23 cellular contexts compared by ENCODE assay signal in genomic region chr20:42308980-42309524, GRCh38.
A peak's percentile ranks its signal among the peaks of the same experiment; 100 is the strongest.
DNase-seq lines count a peak whose midpoint lies in the region; ATAC-seq lines count a peak whose summit lies in the region.
"Had no signal": no experiment of that assay in that cellular context is flagged by ENCODE, and none has a peak within 500 bp of the region (broad histone marks: within the 10 kb centered on the region; RNA-seq: fewer than 3 reads in every experiment).

No MANE protein-coding gene starts in this region.

- no peak overlapping the region for H3K9ac ChIP-seq in NT2/D1 (ENCODE audit: insufficient read length, low read depth)
- H3K9ac ChIP-seq: BLaER1 treated with 17β-estradiol and CSF1 and Interleukin-3, amounts not matched to agents 10 nM and 100 nM had no signal

- no peaks in the 10 kb centered on the region for H3K36me3 ChIP-seq in NT2/D1 (ENCODE audit: insufficient read depth, insufficient read length, low read length)
- H3K36me3 ChIP-seq: BLaER1 treated with 17β-estradiol and CSF1 and Interleukin-3, amounts not matched to agents 10 nM and 100 nM; pancreas had no signal

- no peak overlapping the region for H3K4me3 ChIP-seq in NT2/D1 (ENCODE audit: insufficient read length, low read depth)
- H3K4me3 ChIP-seq: BLaER1 treated with 17β-estradiol and CSF1 and Interleukin-3, amounts not matched to agents 10 nM and 100 nM; pancreas; PC-9 had no signal

- no peak for ATAC-seq in GM19023 (IDR thresholded peaks at IDR 0.05; ENCODE audit: unreplicated experiment)
- ATAC-seq: foreskin keratinocyte; left ventricle myocardium superior; natural killer cell treated with Interleukin-12 subunit alpha and Interleukin-12 subunit beta and Interleukin-15 and Interleukin-18, amount 100 ng/mL, for 72 hours; pancreas; sciatic nerve had no signal

- no peaks in the 10 kb centered on the region for H3K4me1 ChIP-seq in NT2/D1 (ENCODE audit: insufficient read depth, insufficient read length)
- H3K4me1 ChIP-seq: foreskin keratinocyte, pancreas had no signal

- H3K27me3 ChIP-seq in NT2/D1 (ENCODE audit: insufficient read depth, insufficient read length), result no peaks in the 10 kb centered on the region
- H3K27me3 ChIP-seq: foreskin keratinocyte had no signal

- no peaks in the 10 kb centered on the region for H3K9me3 ChIP-seq in NT2/D1 (ENCODE audit: insufficient read depth, low read length)
- H3K9me3 ChIP-seq: BLaER1 treated with 17β-estradiol and CSF1 and Interleukin-3, amounts not matched to agents 10 nM and 100 nM; pancreas had no signal

- DNase-seq in NCI-H2107 treated with DMSO at 0.1 percent for 48 hours (lab: John Stamatoyannopoulos, UW; ENCODE audit: unreplicated experiment) (peak; percentile 4), NCI-H2107 (lab: John Stamatoyannopoulos, UW) (no peak), NCI-H1436 treated with DMSO at 0.1 percent for 48 hours (lab: John Stamatoyannopoulos, UW) (peak; percentile 32), NT2/D1 (ENCODE audit: low read depth, low spot score) (peak; percentile 76), HK-2 (ENCODE audit: unreplicated experiment) (no peak), LoVo (ENCODE audit: low spot score) (no peak), AG08396 (ENCODE audit: low spot score) (no peak)
- DNase-seq: activated CD4-positive, alpha-beta memory T cell treated with anti-CD3 and anti-CD28 coated beads, Interleukin-2, amount 10 ng/mL, durations not matched to agents 7 days and 5 days; activated CD4-positive, CD25-positive, alpha-beta regulatory T cell; activated gamma-delta T cell treated with Interleukin-2 at 50 U/mL for 16 hours; activated T-cell treated with anti-CD3 and anti-CD28 coated beads, Interleukin-2, amount 50 U/mL, for 1 hour; effector CD8-positive, alpha-beta T cell; foreskin keratinocyte; H9; left ventricle myocardium superior; MM.1S; pancreas; PC-9; SHP77 had no signal

Comparison
In these comparisons a context has a peak if more than half of its experiments do, and no peak if none do; other contexts are left out.
1. DNase-seq: peak in NCI-H2107 treated with DMSO at 0.1 percent for 48 hours (single experiment), NCI-H1436 treated with DMSO at 0.1 percent for 48 hours (single experiment) and NT2/D1 (single experiment); none in NCI-H2107 (single experiment), HK-2 (single experiment), LoVo (single experiment) and AG08396 (single experiment).